In genomic region chr20:36675545-36675944, GRCh38 we compare ENCODE assay signal across 7 cellular contexts. TPM values are rescaled to one million over a fixed set of nuclear protein-coding genes. Genes with fewer than 3 reads are reported as not detected.
DNase-seq lines count a peak whose midpoint lies in the region; ATAC-seq, FAIRE-seq and TF ChIP-seq lines count a peak whose summit lies in the region.
"Not testable (repeated sequence)": the region's sequence is repeated elsewhere in the genome, so short reads cannot be mapped to it uniquely, and the experiment has no call there.
"Had no signal": no experiment of that assay in that cellular context is flagged by ENCODE, and none has a peak within 500 bp of the region (broad histone marks: within the 10 kb centered on the region; RNA-seq: fewer than 3 reads in every experiment).

No MANE protein-coding gene starts in this region.

- POLR2A ChIA-PET in WTC11 (lab: Charles Lee): interaction anchor here (1.1 to 1.2 kb wide), 2 partner anchors 42 to 104 kb away, joined by 3 read pairs; no protein-coding TSS in a partner anchor
- POLR2A ChIA-PET in HepG2 (lab: Yijun Ruan, JAX): not testable (repeated sequence)

- H3K36me3 Mint-ChIP-seq in WTC11 (peaks cover 12% of the 10 kb centered on the region), nephron (ENCODE audit: low read depth) (peaks cover 26% of the 10 kb centered on the region)
- H3K36me3 Mint-ChIP-seq in neural progenitor cell: not testable (repeated sequence)

- H3K27me3 ChIP-seq in HepG2 (ENCODE audit: control insufficient read depth in 1 of 2, insufficient read depth in 2 of 2, low read length in 2 of 2); neural progenitor cell: not testable (repeated sequence)

- H3K27me3 Mint-ChIP-seq in WTC11 (ENCODE audit: low read depth); nephron (ENCODE audit: low read depth); neural progenitor cell (ENCODE audit: insufficient read depth, low read depth): not testable (repeated sequence)

- not testable (repeated sequence) for H3K27ac Mint-ChIP-seq in WTC11, neural progenitor cell
- peak overlapping the region in 1 of 3 experiments; percentile 43 for H3K27ac Mint-ChIP-seq in nephron

- not testable (repeated sequence) for H3K4me3 ChIP-seq in HepG2 (replicated peaks in 1 of 3; ENCODE audit: insufficient read depth in 1 of 3, low read depth in 2 of 3, low read length in 3 of 3); neural progenitor cell

- H3K9me3 ChIP-seq in HepG2 (ENCODE audit: low read length); neural progenitor cell (ENCODE audit: low read depth): not testable (repeated sequence)

- not testable (repeated sequence) for H3K27ac ChIP-seq in HepG2 (ENCODE audit: extremely low read length, insufficient read depth, low read length); neural progenitor cell

- H3F3A ChIP-seq in neural progenitor cell (ENCODE audit: low read depth): peaks cover 20% of the 10 kb centered on the region

- H3K9me3 Mint-ChIP-seq in WTC11, nephron, neural progenitor cell: not testable (repeated sequence)

- 96% methylated on average over 8 of the region's 8 CpGs for WGBS in HepG2 (ENCODE audit: low lambda C conversion rate)

- not testable (repeated sequence) for H3K36me3 ChIP-seq in HepG2 (replicated peaks in 1 of 2; ENCODE audit: control insufficient read depth in 1 of 2, insufficient read depth in 2 of 2, low read length in 2 of 2); neural progenitor cell

- ATAC-seq in WTC11, HepG2: not testable (repeated sequence)

- BruUV-seq in HepG2 (replicated peaks; lab: Mats Ljungman, UMichigan): not testable (repeated sequence)

- FAIRE-seq in HepG2 (lab: Jason Lieb, UNC): not testable (repeated sequence)

- not testable (repeated sequence) for H2AFZ ChIP-seq in HepG2 (ENCODE audit: low read length); neural progenitor cell (replicated peaks)

- not testable (repeated sequence) for TF ChIP-seq CTCF in WTC11 (IDR thresholded peaks at IDR 0.05); HepG2 (CRISPR knock-in tag; IDR thresholded peaks at IDR 0.05); nephron (IDR thresholded peaks at IDR 0.05; ENCODE audit: unreplicated experiment in 3 of 3); neural progenitor cell (IDR thresholded peaks at IDR 0.05)

- H3K4me1 ChIP-seq in HepG2 (ENCODE audit: insufficient read depth, low read length): peaks cover 12% of the 10 kb centered on the region
- H3K4me1 ChIP-seq in neural progenitor cell: not testable (repeated sequence)

- intact Hi-C loops in HepG2 (cut with micrococcal nuclease; ENCODE audit: unreplicated experiment): not testable (repeated sequence)

- not testable (repeated sequence) for DNase-seq in WTC11 (ENCODE audit: low spot score); HepG2 (ENCODE audit: low spot score); neural progenitor cell (ENCODE audit: low spot score)

- not testable (repeated sequence) for H3K9ac ChIP-seq in HepG2 (ENCODE audit: insufficient read depth, low read depth, low read length); neural progenitor cell

- TF ChIP-seq POLR2A in HepG2 (IDR thresholded peaks at IDR 0.05; ENCODE audit: insufficient read depth in 1 of 2, low read depth in 2 of 2, low read length in 2 of 2): not testable (repeated sequence)

- CTCF ChIA-PET in WTC11 (lab: Charles Lee); HepG2 (lab: Yijun Ruan, JAX; ENCODE audit: low intra/inter-chr PET ratio, low total read pairs): not testable (repeated sequence)

- in situ Hi-C loops in HepG2 (cut with HindIII; ENCODE audit: extremely low pct_ligation_motif_present, low pct_unique_long_range_greater_than_20kb): not testable (repeated sequence)

- not testable (repeated sequence) for H3K4me1 Mint-ChIP-seq in WTC11, nephron, neural progenitor cell

- TF ChIP-seq EP300 in HepG2 (IDR thresholded peaks at IDR 0.05; ENCODE audit: low read depth in 2 of 2, low read length in 2 of 2); HepG2 (CRISPR knock-in tag; IDR thresholded peaks at IDR 0.05; ENCODE audit: borderline replicate concordance): not testable (repeated sequence)

- peak overlapping the region; percentile 22; the same call in 1 of the 2 replicates for H3K4me3 Mint-ChIP-seq in WTC11
- peak overlapping the region; percentile 47 to 72 (median 58) for H3K4me3 Mint-ChIP-seq in nephron
- peak overlapping the region; percentile 58 for H3K4me3 Mint-ChIP-seq in neural progenitor cell

- H3K79me2 ChIP-seq in HepG2 (ENCODE audit: insufficient read depth, low read length); neural progenitor cell (ENCODE audit: low read depth): not testable (repeated sequence)

- H3K4me2 ChIP-seq in HepG2 (ENCODE audit: low read depth, low read length); neural progenitor cell: not testable (repeated sequence)

- not testable (repeated sequence) for H4K20me1 ChIP-seq in HepG2 (ENCODE audit: insufficient read depth, low read length); neural progenitor cell (ENCODE audit: low read depth)

- TF ChIP-seq RAD21 in HepG2 (CRISPR knock-in tag; IDR thresholded peaks at IDR 0.05): not testable (repeated sequence)

TF ChIP-seq in WTC11, 78 proteins besides CTCF, POLR2A, EP300 and RAD21:
- peak; percentile 76; the same call in 1 of the 2 replicates for TF ChIP-seq ZNF121 (CRISPR knock-in tag; IDR thresholded peaks at IDR 0.05)
TF ChIP-seq in WTC11: peak in this region for 1; not testable (repeated sequence) for 77.

TF ChIP-seq in HepG2, 621 proteins besides CTCF, POLR2A, EP300 and RAD21:
- TF ChIP-seq ZNF121 (CRISPR knock-in tag; IDR thresholded peaks at IDR 0.05): 0 out of 2 replicates have a peak, but pooled peaks have one; percentile 66
TF ChIP-seq in HepG2: peak in this region for 1; not testable (repeated sequence) for 620.

RNA-seq across cellular contexts. Expression of gene SLA2, which starts 29.5 kb away (rescaled TPM):
- total RNA-seq in WTC11 (2021): 0.11 to 0.23 TPM (median 0.17 TPM) in 3 replicates
- 1.6 and 1.8 TPM in 2 replicates for total RNA-seq in HepG2 (2016; rRNA removed; fragmentation: Illumina TruSeq; extraction: Trizol)
- 0.20 and 0.71 TPM in 2 replicates for total RNA-seq in HepG2 (2016; cell fraction: cytosol; rRNA removed; fragmentation: Illumina TruSeq; extraction: Trizol; ENCODE audit: low read depth)
- 1.7 and 2.2 TPM in 2 replicates for total RNA-seq in HepG2 (2016; cell fraction: insoluble cytoplasmic fraction; rRNA removed; fragmentation: Illumina TruSeq; extraction: Trizol)
- 1.8 TPM in 2 replicates for total RNA-seq in HepG2 (2016; cell fraction: membrane; rRNA removed; fragmentation: Illumina TruSeq; extraction: Trizol)
- total RNA-seq in HepG2 (2016; cell fraction: nucleus; rRNA removed; fragmentation: Illumina TruSeq; extraction: Trizol): 0.94 and 1.2 TPM in 2 replicates
- polyA plus RNA-seq in HepG2 (2011; rRNA removed): 3.6 and 4.5 TPM in 2 replicates
- 4.4 and 4.5 TPM in 2 replicates for polyA plus RNA-seq in HepG2 (2011; cell fraction: cytosol; rRNA removed)
- polyA plus RNA-seq in HepG2 (2011; cell fraction: nucleus; rRNA removed): 2.9 and 3.0 TPM in 2 replicates
- 1.2 and 2.0 TPM in 2 replicates for polyA plus RNA-seq in HepG2 (2012)
- polyA plus RNA-seq in HepG2 (2016; cell fraction: cytosol; fragmentation: Illumina TruSeq; extraction: Trizol; ENCODE audit: low read depth): 0.62 and 0.83 TPM in 2 replicates
- polyA plus RNA-seq in HepG2 (2016; cell fraction: insoluble cytoplasmic fraction; fragmentation: Illumina TruSeq; extraction: Trizol; ENCODE audit: low read depth): 2.6 TPM in 2 replicates
- 1.6 TPM in 2 replicates for polyA plus RNA-seq in HepG2 (2016; cell fraction: membrane; fragmentation: Illumina TruSeq; extraction: Trizol; ENCODE audit: low read depth)
- 2.1 TPM in 2 replicates for polyA plus RNA-seq in HepG2 (2016; cell fraction: nucleus; fragmentation: Illumina TruSeq; extraction: Trizol; ENCODE audit: insufficient read depth, low read depth)
- polyA minus RNA-seq in HepG2 (2011; rRNA and poly(A)+ RNA removed; ENCODE audit: low replicate concordance): 0.09 and 3.5 TPM in 2 replicates
- 1.5 and 1.6 TPM in 2 replicates for polyA minus RNA-seq in HepG2 (2011; cell fraction: cytosol; rRNA and poly(A)+ RNA removed)
- 1.2 and 1.3 TPM in 2 replicates for polyA minus RNA-seq in HepG2 (2011; cell fraction: nucleus; rRNA and poly(A)+ RNA removed)
- 0.21 and 0.50 TPM in 2 replicates for total RNA-seq in neural progenitor cell (ENCODE audit: low replicate concordance)
- total RNA-seq: A673, Daoy had no signal
- polyA plus RNA-seq: AG04450 had no signal
